ENCODE assay signal across 20 cellular contexts in the genomic region with DNA sequence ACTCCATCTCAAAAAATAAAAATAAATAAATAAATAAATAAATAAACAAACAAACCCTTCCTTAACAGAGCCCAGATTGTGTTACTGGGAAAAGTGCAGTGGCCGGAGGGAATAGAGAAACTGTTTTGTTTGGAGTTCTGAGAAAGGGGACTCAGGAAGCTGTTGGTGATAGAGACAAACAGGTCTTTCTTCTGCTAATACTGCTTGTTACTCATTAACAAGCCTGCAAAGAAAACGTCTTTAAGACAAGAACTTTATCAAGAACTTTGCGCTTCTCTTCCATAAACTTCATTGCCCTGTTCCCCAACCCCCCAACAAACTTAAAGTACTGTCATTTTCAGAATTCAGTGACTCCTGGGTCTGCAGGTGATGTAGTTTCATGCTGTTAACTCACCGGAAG.
"Had no signal": no experiment of that assay in that cellular context is flagged by ENCODE, and none has a peak within 500 bp of the region (broad histone marks: within the 10 kb centered on the region; RNA-seq: fewer than 3 reads in every experiment).

No MANE protein-coding gene starts in this region.

- DNase-seq: activated CD4-positive, alpha-beta T cell treated with anti-CD3 and anti-CD28 coated beads for 1 hour; activated CD4-positive, alpha-beta T cell treated with anti-CD3 and anti-CD28 coated beads, Interleukin-2, amount 50 U/mL, for 1 hour; activated CD8-positive, alpha-beta T cell treated with anti-CD3 and anti-CD28 coated beads, Interleukin-2, amount 10 ng/mL, durations not matched to agents 7 days and 5 days; activated gamma-delta T cell; anterior cingulate cortex; body of pancreas; cortex of kidney; left ventricle myocardium superior; midbrain; ovary; psoas muscle; right cardiac atrium; stimulated activated CD4-positive, alpha-beta T cell treated with anti-CD3 and anti-CD28 coated beads, Interleukin-1b, Interleukin-23, amount 100 ng/mL, for 48 hours; stimulated activated naive CD8-positive, alpha-beta T cell treated with anti-CD3 and anti-CD28 coated beads, Interleukin-15, amount 100 ng/mL, for 72 hours; tibial artery; WERI-Rb-1 had no signal

- H3K27ac ChIP-seq: body of pancreas, cardiac muscle cell, ovary, psoas muscle, tibial artery, WERI-Rb-1 had no signal

- H3K36me3 ChIP-seq: cardiac muscle cell, ovary, tibial artery, WERI-Rb-1 had no signal

- FAIRE-seq: endometrium had no signal

- H3K27me3 ChIP-seq: body of pancreas, cardiac muscle cell, ovary, tibial artery had no signal

- H3K9me3 ChIP-seq: body of pancreas, ovary, psoas muscle, tibial artery had no signal

- H3K4me3 ChIP-seq: body of pancreas, cardiac muscle cell, ovary, psoas muscle, tibial artery had no signal

- ATAC-seq: activated CD8-positive, alpha-beta T cell treated with anti-CD3 and anti-CD28 coated beads, Interleukin-2, amount 10 ng/mL, durations not matched to agents 7 days and 5 days; body of pancreas; left ventricle myocardium superior; natural killer cell treated with Interleukin-12 subunit alpha and Interleukin-12 subunit beta and Interleukin-15 and Interleukin-18, amount 100 ng/mL, for 72 hours; psoas muscle; right cardiac atrium; stimulated activated effector memory CD8-positive, alpha-beta T cell treated with anti-CD3 and anti-CD28 coated beads, Interleukin-12 subunit alpha, Interleukin-12 subunit beta, amount 100 ng/mL, for 72 hours; stimulated activated naive CD8-positive, alpha-beta T cell treated with anti-CD3 and anti-CD28 coated beads, Interleukin-15, amount 100 ng/mL, for 72 hours had no signal

- H3K4me1 ChIP-seq: body of pancreas had no signal
